In genomic region chr5:166286832-166287231, GRCh38 we compare ENCODE assay signal across 9 cellular contexts.
"Had no signal": no experiment of that assay in that cellular context is flagged by ENCODE, and none has a peak within 500 bp of the region (broad histone marks: within the 10 kb centered on the region; RNA-seq: fewer than 3 reads in every experiment).

No MANE protein-coding gene starts in this region.

- H3K4me3 Mint-ChIP-seq: GM23338, H9, HFFc6 had no signal

- H3K27ac Mint-ChIP-seq: GM23338, H9, HFFc6 had no signal

- H3K36me3 ChIP-seq: HAP-1 had no signal

- ATAC-seq: GM23338, HCT116 had no signal

- H3K4me3 ChIP-seq: GM23248, GM23338, HAP-1 had no signal

- H3K9me3 ChIP-seq: HAP-1 had no signal

- H3K4me2 ChIP-seq: GM23338 had no signal

- DNase-seq: GM23248, GOT3, H7, H9, HCEC 1CT, HFFc6 had no signal

- H3K9ac ChIP-seq: GM23248 had no signal

- H3K27ac ChIP-seq: GM23248 had no signal

- H2AFZ ChIP-seq: GM23248, GM23338 had no signal
